Comparison of ENCODE assay signal across 1 cellular context in genomic region chr3:58332575-58333179, GRCh38.
TF ChIP-seq lines count a peak whose summit lies in the region.

Gene PXK (plus strand): TSS chr3:58332892. CDS start chr3:58332989, 97 bp downstream.

TF ChIP-seq in HepG2, 621 proteins besides CTCF, POLR2A, EP300 and RAD21 (continued from another document and continues in another):
- TF ChIP-seq, protein P1, sequence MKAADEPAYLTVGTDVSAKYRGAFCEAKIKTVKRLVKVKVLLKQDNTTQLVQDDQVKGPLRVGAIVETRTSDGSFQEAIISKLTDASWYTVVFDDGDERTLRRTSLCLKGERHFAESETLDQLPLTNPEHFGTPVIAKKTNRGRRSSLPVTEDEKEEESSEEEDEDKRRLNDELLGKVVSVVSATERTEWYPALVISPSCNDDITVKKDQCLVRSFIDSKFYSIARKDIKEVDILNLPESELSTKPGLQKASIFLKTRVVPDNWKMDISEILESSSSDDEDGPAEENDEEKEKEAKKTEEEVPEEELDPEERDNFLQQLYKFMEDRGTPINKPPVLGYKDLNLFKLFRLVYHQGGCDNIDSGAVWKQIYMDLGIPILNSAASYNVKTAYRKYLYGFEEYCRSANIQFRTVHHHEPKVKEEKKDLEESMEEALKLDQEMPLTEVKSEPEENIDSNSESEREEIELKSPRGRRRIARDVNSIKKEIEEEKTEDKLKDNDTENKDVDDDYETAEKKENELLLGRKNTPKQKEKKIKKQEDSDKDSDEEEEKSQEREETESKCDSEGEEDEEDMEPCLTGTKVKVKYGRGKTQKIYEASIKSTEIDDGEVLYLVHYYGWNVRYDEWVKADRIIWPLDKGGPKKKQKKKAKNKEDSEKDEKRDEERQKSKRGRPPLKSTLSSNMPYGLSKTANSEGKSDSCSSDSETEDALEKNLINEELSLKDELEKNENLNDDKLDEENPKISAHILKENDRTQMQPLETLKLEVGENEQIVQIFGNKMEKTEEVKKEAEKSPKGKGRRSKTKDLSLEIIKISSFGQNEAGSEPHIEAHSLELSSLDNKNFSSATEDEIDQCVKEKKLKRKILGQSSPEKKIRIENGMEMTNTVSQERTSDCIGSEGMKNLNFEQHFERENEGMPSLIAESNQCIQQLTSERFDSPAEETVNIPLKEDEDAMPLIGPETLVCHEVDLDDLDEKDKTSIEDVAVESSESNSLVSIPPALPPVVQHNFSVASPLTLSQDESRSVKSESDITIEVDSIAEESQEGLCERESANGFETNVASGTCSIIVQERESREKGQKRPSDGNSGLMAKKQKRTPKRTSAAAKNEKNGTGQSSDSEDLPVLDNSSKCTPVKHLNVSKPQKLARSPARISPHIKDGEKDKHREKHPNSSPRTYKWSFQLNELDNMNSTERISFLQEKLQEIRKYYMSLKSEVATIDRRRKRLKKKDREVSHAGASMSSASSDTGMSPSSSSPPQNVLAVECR (CRISPR knock-in tag; IDR thresholded peaks at IDR 0.05; ENCODE audit: borderline replicate concordance): peak; percentile 80
- TF ChIP-seq SKI (IDR thresholded peaks at IDR 0.05; ENCODE audit: partially characterized antibody) (peak; percentile 92), ZFY (CRISPR knock-in tag; IDR thresholded peaks at IDR 0.05) (peak; percentile 76), ZNF782 (CRISPR knock-in tag; IDR thresholded peaks at IDR 0.05; ENCODE audit: borderline replicate concordance) (no peak), CREBL2 (CRISPR knock-in tag; IDR thresholded peaks at IDR 0.05; ENCODE audit: borderline replicate concordance) (peak; percentile 92; the same call in 1 of the 2 replicates), MAZ (IDR thresholded peaks at IDR 0.05; ENCODE audit: borderline replicate concordance, low read depth, low read length) (0 out of 2 replicates have a peak, but pooled peaks have one; percentile 37), MAZ (CRISPR knock-in tag; IDR thresholded peaks at IDR 0.05; ENCODE audit: low read depth) (peak; percentile 89), ZNF792 (CRISPR knock-in tag; IDR thresholded peaks at IDR 0.05) (0 out of 2 replicates have a peak, but pooled peaks have one; percentile 53), ZNF24 (IDR thresholded peaks at IDR 0.05) (no peak), PHF8 (CRISPR knock-in tag; IDR thresholded peaks at IDR 0.05) (peak; percentile 50; the same call in 1 of the 2 replicates), ZNF607 (CRISPR knock-in tag; IDR thresholded peaks at IDR 0.05; ENCODE audit: borderline replicate concordance) (peak; percentile 59; the same call in 1 of the 2 replicates), ZNF121 (CRISPR knock-in tag; IDR thresholded peaks at IDR 0.05) (peak; percentile 79), ZNF556 (CRISPR knock-in tag; IDR thresholded peaks at IDR 0.05; ENCODE audit: borderline replicate concordance) (peak; percentile 82), NFIB (CRISPR knock-in tag; IDR thresholded peaks at IDR 0.05; ENCODE audit: borderline replicate concordance) (no peak), ZNF777 (CRISPR knock-in tag; IDR thresholded peaks at IDR 0.05) (peak; percentile 66), IKZF4 (CRISPR knock-in tag; IDR thresholded peaks at IDR 0.05; ENCODE audit: borderline replicate concordance, low read depth, not compliant biosample characterization) (peak; percentile 81), BHLHE40 (IDR thresholded peaks at IDR 0.05; ENCODE audit: low read length) (peak; percentile 53; the same call in 1 of the 2 replicates), PHF5A (CRISPR knock-in tag; IDR thresholded peaks at IDR 0.05; ENCODE audit: low read depth, unreplicated experiment) (peak; percentile 63), ZSCAN20 (CRISPR knock-in tag; IDR thresholded peaks at IDR 0.05; ENCODE audit: borderline replicate concordance) (no peak), HNF4G (IDR thresholded peaks at IDR 0.05; ENCODE audit: borderline replicate concordance, low read depth, low read length) (no peak), HNF4G (CRISPR knock-in tag; IDR thresholded peaks at IDR 0.05; ENCODE audit: borderline replicate concordance, low read depth) (peak; percentile 51; the same call in 1 of the 2 replicates), ZNF790 (CRISPR knock-in tag; IDR thresholded peaks at IDR 0.05; ENCODE audit: borderline replicate concordance) (peak; percentile 47; the same call in 1 of the 2 replicates), ZNF780A (CRISPR knock-in tag; IDR thresholded peaks at IDR 0.05) (no peak), KLF12 (CRISPR knock-in tag; IDR thresholded peaks at IDR 0.05; ENCODE audit: borderline replicate concordance) (peak; percentile 44; the same call in 1 of the 2 replicates), HOXD1 (CRISPR knock-in tag; IDR thresholded peaks at IDR 0.05) (peak; percentile 53; the same call in 1 of the 2 replicates), ADNP (CRISPR knock-in tag; IDR thresholded peaks at IDR 0.05) (peak; percentile 69; the same call in 1 of the 2 replicates), HDAC1 (CRISPR knock-in tag; IDR thresholded peaks at IDR 0.05) (peak; percentile 18; the same call in 1 of the 2 replicates), SAP130 (CRISPR knock-in tag; IDR thresholded peaks at IDR 0.05; ENCODE audit: low read depth) (peak; percentile 87), ZNF616 (CRISPR knock-in tag; IDR thresholded peaks at IDR 0.05; ENCODE audit: low read depth) (peak; percentile 83; the same call in 1 of the 2 replicates), FLYWCH1 (CRISPR knock-in tag; IDR thresholded peaks at IDR 0.05) (no peak), ZNF776 (CRISPR knock-in tag; IDR thresholded peaks at IDR 0.05) (peak; percentile 53; the same call in 1 of the 2 replicates), TFE3 (CRISPR knock-in tag; IDR thresholded peaks at IDR 0.05) (no peak), YY1 (IDR thresholded peaks at IDR 0.05; ENCODE audit: insufficient read depth, insufficient replicate concordance, low read depth, low read length) (peak; percentile 76), SMAD1 (CRISPR knock-in tag; IDR thresholded peaks at IDR 0.05; ENCODE audit: borderline replicate concordance, low read depth) (0 out of 2 replicates have a peak, but pooled peaks have one; percentile 58), ZFX (CRISPR knock-in tag; IDR thresholded peaks at IDR 0.05; ENCODE audit: low read depth) (peak; percentile 75), KDM6A (CRISPR knock-in tag; IDR thresholded peaks at IDR 0.05; ENCODE audit: low read depth) (no peak), ZMAT3 (CRISPR knock-in tag; conservative IDR thresholded peaks at IDR 0.05) (0 out of 2 replicates have a peak, but pooled peaks have one; percentile 63)
- TF ChIP-seq, protein P2, sequence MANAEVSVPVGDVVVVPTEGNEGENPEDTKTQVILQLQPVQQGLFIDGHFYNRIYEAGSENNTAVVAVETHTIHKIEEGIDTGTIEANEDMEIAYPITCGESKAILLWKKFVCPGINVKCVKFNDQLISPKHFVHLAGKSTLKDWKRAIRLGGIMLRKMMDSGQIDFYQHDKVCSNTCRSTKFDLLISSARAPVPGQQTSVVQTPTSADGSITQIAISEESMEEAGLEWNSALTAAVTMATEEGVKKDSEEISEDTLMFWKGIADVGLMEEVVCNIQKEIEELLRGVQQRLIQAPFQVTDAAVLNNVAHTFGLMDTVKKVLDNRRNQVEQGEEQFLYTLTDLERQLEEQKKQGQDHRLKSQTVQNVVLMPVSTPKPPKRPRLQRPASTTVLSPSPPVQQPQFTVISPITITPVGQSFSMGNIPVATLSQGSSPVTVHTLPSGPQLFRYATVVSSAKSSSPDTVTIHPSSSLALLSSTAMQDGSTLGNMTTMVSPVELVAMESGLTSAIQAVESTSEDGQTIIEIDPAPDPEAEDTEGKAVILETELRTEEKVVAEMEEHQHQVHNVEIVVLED (CRISPR knock-in tag; IDR thresholded peaks at IDR 0.05; ENCODE audit: borderline replicate concordance): peak; percentile 43; the same call in 1 of the 2 replicates
- TF ChIP-seq, protein P3, sequence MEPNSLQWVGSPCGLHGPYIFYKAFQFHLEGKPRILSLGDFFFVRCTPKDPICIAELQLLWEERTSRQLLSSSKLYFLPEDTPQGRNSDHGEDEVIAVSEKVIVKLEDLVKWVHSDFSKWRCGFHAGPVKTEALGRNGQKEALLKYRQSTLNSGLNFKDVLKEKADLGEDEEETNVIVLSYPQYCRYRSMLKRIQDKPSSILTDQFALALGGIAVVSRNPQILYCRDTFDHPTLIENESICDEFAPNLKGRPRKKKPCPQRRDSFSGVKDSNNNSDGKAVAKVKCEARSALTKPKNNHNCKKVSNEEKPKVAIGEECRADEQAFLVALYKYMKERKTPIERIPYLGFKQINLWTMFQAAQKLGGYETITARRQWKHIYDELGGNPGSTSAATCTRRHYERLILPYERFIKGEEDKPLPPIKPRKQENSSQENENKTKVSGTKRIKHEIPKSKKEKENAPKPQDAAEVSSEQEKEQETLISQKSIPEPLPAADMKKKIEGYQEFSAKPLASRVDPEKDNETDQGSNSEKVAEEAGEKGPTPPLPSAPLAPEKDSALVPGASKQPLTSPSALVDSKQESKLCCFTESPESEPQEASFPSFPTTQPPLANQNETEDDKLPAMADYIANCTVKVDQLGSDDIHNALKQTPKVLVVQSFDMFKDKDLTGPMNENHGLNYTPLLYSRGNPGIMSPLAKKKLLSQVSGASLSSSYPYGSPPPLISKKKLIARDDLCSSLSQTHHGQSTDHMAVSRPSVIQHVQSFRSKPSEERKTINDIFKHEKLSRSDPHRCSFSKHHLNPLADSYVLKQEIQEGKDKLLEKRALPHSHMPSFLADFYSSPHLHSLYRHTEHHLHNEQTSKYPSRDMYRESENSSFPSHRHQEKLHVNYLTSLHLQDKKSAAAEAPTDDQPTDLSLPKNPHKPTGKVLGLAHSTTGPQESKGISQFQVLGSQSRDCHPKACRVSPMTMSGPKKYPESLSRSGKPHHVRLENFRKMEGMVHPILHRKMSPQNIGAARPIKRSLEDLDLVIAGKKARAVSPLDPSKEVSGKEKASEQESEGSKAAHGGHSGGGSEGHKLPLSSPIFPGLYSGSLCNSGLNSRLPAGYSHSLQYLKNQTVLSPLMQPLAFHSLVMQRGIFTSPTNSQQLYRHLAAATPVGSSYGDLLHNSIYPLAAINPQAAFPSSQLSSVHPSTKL (CRISPR knock-in tag; IDR thresholded peaks at IDR 0.05): peak; percentile 48
- TF ChIP-seq, protein P4, sequence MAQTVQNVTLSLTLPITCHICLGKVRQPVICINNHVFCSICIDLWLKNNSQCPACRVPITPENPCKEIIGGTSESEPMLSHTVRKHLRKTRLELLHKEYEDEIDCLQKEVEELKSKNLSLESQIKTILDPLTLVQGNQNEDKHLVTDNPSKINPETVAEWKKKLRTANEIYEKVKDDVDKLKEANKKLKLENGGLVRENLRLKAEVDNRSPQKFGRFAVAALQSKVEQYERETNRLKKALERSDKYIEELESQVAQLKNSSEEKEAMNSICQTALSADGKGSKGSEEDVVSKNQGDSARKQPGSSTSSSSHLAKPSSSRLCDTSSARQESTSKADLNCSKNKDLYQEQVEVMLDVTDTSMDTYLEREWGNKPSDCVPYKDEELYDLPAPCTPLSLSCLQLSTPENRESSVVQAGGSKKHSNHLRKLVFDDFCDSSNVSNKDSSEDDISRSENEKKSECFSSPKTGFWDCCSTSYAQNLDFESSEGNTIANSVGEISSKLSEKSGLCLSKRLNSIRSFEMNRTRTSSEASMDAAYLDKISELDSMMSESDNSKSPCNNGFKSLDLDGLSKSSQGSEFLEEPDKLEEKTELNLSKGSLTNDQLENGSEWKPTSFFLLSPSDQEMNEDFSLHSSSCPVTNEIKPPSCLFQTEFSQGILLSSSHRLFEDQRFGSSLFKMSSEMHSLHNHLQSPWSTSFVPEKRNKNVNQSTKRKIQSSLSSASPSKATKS (CRISPR knock-in tag; IDR thresholded peaks at IDR 0.05): no peak
- TF ChIP-seq, protein P5, sequence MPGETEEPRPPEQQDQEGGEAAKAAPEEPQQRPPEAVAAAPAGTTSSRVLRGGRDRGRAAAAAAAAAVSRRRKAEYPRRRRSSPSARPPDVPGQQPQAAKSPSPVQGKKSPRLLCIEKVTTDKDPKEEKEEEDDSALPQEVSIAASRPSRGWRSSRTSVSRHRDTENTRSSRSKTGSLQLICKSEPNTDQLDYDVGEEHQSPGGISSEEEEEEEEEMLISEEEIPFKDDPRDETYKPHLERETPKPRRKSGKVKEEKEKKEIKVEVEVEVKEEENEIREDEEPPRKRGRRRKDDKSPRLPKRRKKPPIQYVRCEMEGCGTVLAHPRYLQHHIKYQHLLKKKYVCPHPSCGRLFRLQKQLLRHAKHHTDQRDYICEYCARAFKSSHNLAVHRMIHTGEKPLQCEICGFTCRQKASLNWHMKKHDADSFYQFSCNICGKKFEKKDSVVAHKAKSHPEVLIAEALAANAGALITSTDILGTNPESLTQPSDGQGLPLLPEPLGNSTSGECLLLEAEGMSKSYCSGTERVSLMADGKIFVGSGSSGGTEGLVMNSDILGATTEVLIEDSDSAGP (CRISPR knock-in tag; IDR thresholded peaks at IDR 0.05; ENCODE audit: borderline replicate concordance): peak; percentile 52
- TF ChIP-seq, protein P6, sequence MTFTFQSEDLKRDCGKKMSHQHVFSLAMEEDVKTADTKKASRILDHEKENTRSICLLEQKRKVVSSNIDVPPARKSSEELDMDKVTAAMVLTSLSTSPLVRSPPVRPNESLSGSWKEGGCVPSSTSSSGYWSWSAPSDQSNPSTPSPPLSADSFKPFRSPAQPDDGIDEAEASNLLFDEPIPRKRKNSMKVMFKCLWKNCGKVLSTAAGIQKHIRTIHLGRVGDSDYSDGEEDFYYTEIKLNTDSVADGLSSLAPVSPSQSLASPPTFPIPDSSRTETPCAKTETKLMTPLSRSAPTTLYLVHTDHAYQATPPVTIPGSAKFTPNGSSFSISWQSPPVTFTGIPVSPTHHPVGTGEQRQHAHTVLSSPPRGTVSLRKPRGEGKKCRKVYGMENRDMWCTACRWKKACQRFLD (CRISPR knock-in tag; IDR thresholded peaks at IDR 0.05; ENCODE audit: borderline replicate concordance): no peak
